ENCODE assay signal across 8 cellular contexts in the genomic region with DNA sequence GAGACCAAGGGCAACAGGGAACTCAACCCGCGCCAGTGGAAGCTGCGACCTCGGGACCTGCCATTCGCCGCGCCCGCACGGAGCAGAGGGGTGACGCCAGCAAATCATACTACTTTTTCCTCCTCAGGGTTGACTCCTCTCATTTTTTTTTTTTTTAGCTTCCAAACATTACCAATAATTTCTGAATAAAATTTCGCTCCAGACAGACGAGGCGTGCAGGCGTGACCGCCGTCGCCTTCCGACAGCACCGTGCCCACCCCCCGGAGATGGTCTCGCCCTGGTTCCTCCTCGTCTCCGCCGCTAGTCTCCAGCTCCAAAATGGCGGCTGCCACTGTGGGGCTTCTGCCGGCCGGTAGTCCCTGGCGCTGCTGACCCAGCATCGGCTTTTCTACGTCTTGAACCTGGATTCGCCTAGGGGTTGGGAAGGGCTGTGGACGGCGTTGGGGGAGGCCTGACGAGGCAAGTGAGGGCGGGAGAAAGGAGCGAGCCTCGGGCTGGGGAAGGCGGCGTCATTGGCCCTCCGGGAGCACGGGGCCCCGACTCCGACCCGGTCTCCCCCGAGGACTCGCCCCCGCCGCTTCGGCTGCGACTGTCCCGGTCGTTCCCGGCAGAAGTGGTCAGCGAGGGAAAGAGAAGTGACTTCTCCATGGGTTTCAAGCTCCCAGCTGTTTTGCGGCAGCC. TPM values are rescaled to one million over a fixed set of nuclear protein-coding genes. Genes with fewer than 3 reads are reported as not detected.
DNase-seq lines count a peak whose midpoint lies in the region; ATAC-seq and TF ChIP-seq lines count a peak whose summit lies in the region.

TSS of gene CPSF2 (plus strand) at position 300 of the 681 bp plus-strand sequence. CDS start 9,016 bp downstream, outside the sequence.
TSS of gene NDUFB1 (minus strand) at position 37 of the 681 bp plus-strand sequence. CDS start 4,069 bp downstream, outside the sequence.

- no peaks in the 10 kb centered on the region for H3K27me3 Mint-ChIP-seq in activated T-helper 17 cell treated with anti-CD3 and anti-CD28 coated beads, Interleukin-2, amount 50 U/mL, for 72 hours
- no peaks in the 10 kb centered on the region for H3K27me3 Mint-ChIP-seq in natural killer cell (ENCODE audit: low read depth in 2 of 2)

- H3K4me1 Mint-ChIP-seq in activated T-helper 17 cell treated with anti-CD3 and anti-CD28 coated beads, Interleukin-2, amount 50 U/mL, for 72 hours: peaks cover 18% of the 10 kb centered on the region
- peaks cover 31 to 40% of the 10 kb centered on the region in 2 donors for H3K4me1 Mint-ChIP-seq in natural killer cell

- peak within 1 kb of the TSS; percentile 98 for H3K27ac ChIP-seq in fibroblast of lung (ENCODE audit: insufficient read depth, low read length)

- H3K4me3 ChIP-seq in Jurkat, Clone E6-1 (ENCODE audit: low read length): peak within 1 kb of the TSS; percentile 98
- H3K4me3 ChIP-seq in fibroblast of lung (replicated peaks in 1 of 4; ENCODE audit: control extremely low read depth in 1 of 4, insufficient read depth in 1 of 4, low read depth in 3 of 4, low read length in 4 of 4): peak within 1 kb of the TSS; percentile 77 to 99 (median 91)

- intact Hi-C loops in natural killer cell (cut with micrococcal nuclease): loop anchor here (1.0 to 2.0 kb wide), 2 partner anchors 15 to 82 kb away; partner anchors contain the start of genes ATXN3 and TRIP11

- H3K27me3 ChIP-seq in fibroblast of lung (ENCODE audit: control insufficient read depth, insufficient read depth, low read length): no peaks in the 10 kb centered on the region

- TF ChIP-seq CTCF in fibroblast of lung (conservative IDR thresholded peaks at IDR 0.05 in 1 of 2, IDR thresholded peaks at IDR 0.05 in 1 of 2; ENCODE audit: low read depth in 1 of 2, low read length in 2 of 2) (no peak), natural killer cell (IDR thresholded peaks at IDR 0.05) (no peak)

- peaks cover 67% of the 10 kb centered on the region for H3K36me3 Mint-ChIP-seq in activated T-helper 17 cell treated with anti-CD3 and anti-CD28 coated beads, Interleukin-2, amount 50 U/mL, for 72 hours (ENCODE audit: low read depth)
- peaks cover under 1% of the 10 kb centered on the region for H3K36me3 Mint-ChIP-seq in natural killer cell

- peaks cover 2% of the 10 kb centered on the region for H3K4me1 ChIP-seq in fibroblast of lung (ENCODE audit: control insufficient read depth, extremely low read depth, insufficient read depth, low read length)

- H3K79me2 ChIP-seq in fibroblast of lung (ENCODE audit: control insufficient read depth, insufficient read depth, low read length): peaks cover 30% of the 10 kb centered on the region

- no peaks in the 10 kb centered on the region for H3K36me3 ChIP-seq in fibroblast of lung (ENCODE audit: control insufficient read depth, insufficient read depth, low read length)

- H2AFZ ChIP-seq in fibroblast of lung (ENCODE audit: low read length): peak within 1 kb of the TSS; percentile 97

- peak within 1 kb of the TSS; percentile 99 for H3K9ac ChIP-seq in fibroblast of lung (ENCODE audit: insufficient read depth, low read length)

- peak within 1 kb of the TSS; percentile 98 for H3K27ac Mint-ChIP-seq in activated T-helper 17 cell treated with anti-CD3 and anti-CD28 coated beads, Interleukin-2, amount 50 U/mL, for 72 hours
- peak within 1 kb of the TSS; percentile 97 to 99 for H3K27ac Mint-ChIP-seq in natural killer cell

- no peaks in the 10 kb centered on the region for H4K20me1 ChIP-seq in fibroblast of lung (ENCODE audit: control insufficient read depth, extremely low read depth, insufficient read depth, low read length)

- H3K9me3 ChIP-seq in fibroblast of lung (ENCODE audit: control insufficient read depth, insufficient read depth, low read depth, low read length): no peaks in the 10 kb centered on the region

- H3K4me3 Mint-ChIP-seq in activated T-helper 17 cell treated with anti-CD3 and anti-CD28 coated beads, Interleukin-2, amount 50 U/mL, for 72 hours: peak within 1 kb of the TSS; percentile 99
- H3K4me3 Mint-ChIP-seq in natural killer cell: peak within 1 kb of the TSS; percentile 100

- H3K4me2 ChIP-seq in fibroblast of lung (ENCODE audit: extremely low read depth, insufficient read depth, low read length): peak within 1 kb of the TSS; percentile 96

- ATAC-seq in GM21717 (IDR thresholded peaks at IDR 0.05; ENCODE audit: unreplicated experiment) (peak; percentile 84), natural killer cell (peak; percentile 84 to 93 (median 90))
- peak; percentile 95 for ATAC-seq in activated T-helper 17 cell treated with anti-CD3 and anti-CD28 coated beads, Interleukin-2, amount 50 U/mL, for 72 hours (replicated peaks)
- peak; percentile 93 for ATAC-seq in stimulated activated naive CD8-positive, alpha-beta T cell treated with anti-CD3 and anti-CD28 coated beads, Interleukin-15, Interleukin-2, amounts not matched to agents 100 U/mL and 50 U/mL, for 24 hours

- H3K9me3 Mint-ChIP-seq in activated T-helper 17 cell treated with anti-CD3 and anti-CD28 coated beads, Interleukin-2, amount 50 U/mL, for 72 hours: no peaks in the 10 kb centered on the region
- H3K9me3 Mint-ChIP-seq in natural killer cell: no peaks in the 10 kb centered on the region

- DNase-seq in DMS79 treated with DMSO at 0.1 percent for 48 hours (lab: John Stamatoyannopoulos, UW): peak; percentile 99
- DNase-seq in Jurkat, Clone E6-1 (ENCODE audit: low read depth, low spot score): peak; percentile 72
- DNase-seq in RPMI7951 (ENCODE audit: low read depth): peak; percentile 78
- DNase-seq in fibroblast of lung (ENCODE audit: low read depth in 2 of 2): peak; percentile 75 to 82
- peak; percentile 84 for DNase-seq in natural killer cell
- DNase-seq in stimulated activated naive CD8-positive, alpha-beta T cell treated with anti-CD3 and anti-CD28 coated beads, Interleukin-15, Interleukin-2, amounts not matched to agents 100 U/mL and 50 U/mL, for 24 hours: peak; percentile 91

RNA-seq across cellular contexts. Expression of gene CPSF2, which starts in this region (rescaled TPM):
- 84.9 TPM for polyA plus RNA-seq in Jurkat, Clone E6-1 (2012; ENCODE audit: insufficient read depth, insufficient read length)
- total RNA-seq in RPMI7951 (2014; rRNA removed; shearing (Covaris generic)): 40.6 and 56.0 TPM in 2 replicates
- total RNA-seq in activated T-helper 17 cell treated with anti-CD3 and anti-CD28 coated beads, Interleukin-2, amount 50 U/mL, for 72 hours: 10 to 100 TPM; 42.9 to 88.8 TPM
- total RNA-seq in fibroblast of lung: 41.3 and 41.8 TPM in 2 replicates
- 46.9 and 55.7 TPM in 2 replicates for polyA plus RNA-seq in fibroblast of lung
- 50.1 and 57.3 TPM in 2 replicates for polyA plus RNA-seq in fibroblast of lung (2012)
- 6.6 and 14.9 TPM in 2 replicates for polyA minus RNA-seq in fibroblast of lung (ENCODE audit: low replicate concordance)
- total RNA-seq in natural killer cell: 10 to 100 TPM; 24.2 to 39.8 (median 28.6) TPM

RNA-seq across cellular contexts. Expression of gene NDUFB1, which starts in this region (rescaled TPM):
- polyA plus RNA-seq in Jurkat, Clone E6-1 (2012; ENCODE audit: insufficient read depth, insufficient read length): 288 TPM
- 428 and 472 TPM in 2 replicates for total RNA-seq in RPMI7951 (2014; rRNA removed; shearing (Covaris generic))
- total RNA-seq in activated T-helper 17 cell treated with anti-CD3 and anti-CD28 coated beads, Interleukin-2, amount 50 U/mL, for 72 hours: 10 to 100 TPM; 67.1 to 88.5 TPM
- total RNA-seq in fibroblast of lung (310 and 320 TPM in 2 replicates), natural killer cell (10 to 100 TPM; 40.9 to 55.4 (median 45.0) TPM)
- 436 and 569 TPM in 2 replicates for polyA plus RNA-seq in fibroblast of lung
- polyA plus RNA-seq in fibroblast of lung (2012): 550 and 633 TPM in 2 replicates
- 6.5 and 15.6 TPM in 2 replicates for polyA minus RNA-seq in fibroblast of lung (ENCODE audit: low replicate concordance)

Comparison
In these comparisons a context has a peak if more than half of its experiments do, and no peak if none do; other contexts are left out.
1. Peak in every context shown above with its lines: DNase-seq, ATAC-seq, H3K4me3 ChIP-seq and H3K27ac ChIP-seq.